In the genomic region with DNA sequence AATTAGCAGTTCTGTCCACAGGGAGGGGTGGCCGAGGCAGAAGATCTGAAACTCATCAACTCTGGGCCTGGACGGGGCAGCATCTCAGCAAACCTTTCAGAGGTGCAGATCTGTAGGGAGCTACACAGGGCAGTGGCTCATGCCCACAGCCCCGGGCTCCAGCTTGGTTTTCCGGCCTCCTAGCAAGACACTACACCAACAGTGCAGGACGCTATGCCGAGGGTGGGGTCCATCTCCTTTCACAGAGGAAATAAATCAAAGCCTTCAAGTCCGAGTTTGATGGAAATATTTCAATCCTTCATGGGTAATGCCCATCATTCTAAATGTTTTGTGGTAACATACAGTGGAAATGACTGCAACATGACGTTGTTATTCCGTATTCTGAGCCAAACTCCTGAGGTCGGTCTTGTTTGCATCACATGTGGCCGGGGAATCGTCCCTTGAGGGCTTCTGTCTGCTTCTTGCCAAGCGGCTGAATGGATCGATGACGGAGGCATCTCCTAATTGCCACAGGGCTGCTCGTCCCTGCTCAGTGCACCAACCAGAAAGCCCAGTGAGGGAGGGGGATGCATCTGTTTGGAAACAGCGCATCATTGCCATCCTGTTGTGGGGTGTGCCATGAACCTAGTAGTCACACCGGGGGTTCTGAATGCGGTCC, we compare ENCODE assay signal across 26 cellular contexts. TPM values are rescaled to one million over a fixed set of nuclear protein-coding genes. Genes with fewer than 3 reads are reported as not detected.
A peak's percentile ranks its signal among the peaks of the same experiment; 100 is the strongest.
DNase-seq lines count a peak whose midpoint lies in the region; ATAC-seq and TF ChIP-seq lines count a peak whose summit lies in the region.
"Had no signal": no experiment of that assay in that cellular context is flagged by ENCODE, and none has a peak within 500 bp of the region (broad histone marks: within the 10 kb centered on the region; RNA-seq: fewer than 3 reads in every experiment).

No MANE protein-coding gene starts in this region.

- no peak overlapping the region for H3K4me3 Mint-ChIP-seq in chondrocyte (ENCODE audit: unreplicated experiment)
- no peak overlapping the region for H3K4me3 Mint-ChIP-seq in activated T-helper 1 cell treated with anti-CD3 and anti-CD28 coated beads, Interleukin-12 subunit alpha, Interleukin-12 subunit beta, Interleukin-2, Interleukin-4 antibody, amounts not matched to agents 30 ng/mL and 10 ng/mL and 1 ng/mL, durations not matched to agents 14 hours and 24 hours and 36 hours
- H3K4me3 Mint-ChIP-seq: CD4-positive, alpha-beta T cell; memory B cell; naive thymus-derived CD4-positive, alpha-beta T cell had no signal

- intact Hi-C loops in cardiac septum (cut with DNase I) = no loop called here
- intact Hi-C loops in Right ventricle myocardium superior (cut with DNase I) = no loop called here
- intact Hi-C loops in activated T-helper 1 cell treated with anti-CD3 and anti-CD28 coated beads, Interleukin-12 subunit alpha, Interleukin-12 subunit beta, Interleukin-2, Interleukin-4 antibody, amounts not matched to agents 30 ng/mL and 10 ng/mL and 1 ng/mL, durations not matched to agents 14 hours and 24 hours and 36 hours (cut with micrococcal nuclease) = no loop called here

- no peak for ATAC-seq in Right ventricle myocardium superior (ENCODE audit: poor library complexity)
- ATAC-seq in SK-N-SH treated with all-trans-retinoic acid at 6 μM for 48 hours = no peak
- ATAC-seq: activated CD4-positive, CD25-positive, alpha-beta regulatory T cell treated with anti-CD3 and anti-CD28 coated beads, Interleukin-2, amount 50 U/mL, for 24 hours; naive thymus-derived CD4-positive, alpha-beta T cell had no signal

- no peak overlapping the region for H3K27ac Mint-ChIP-seq in chondrocyte (ENCODE audit: unreplicated experiment)
- H3K27ac Mint-ChIP-seq in activated T-helper 1 cell treated with anti-CD3 and anti-CD28 coated beads, Interleukin-12 subunit alpha, Interleukin-12 subunit beta, Interleukin-2, Interleukin-4 antibody, amounts not matched to agents 30 ng/mL and 10 ng/mL and 1 ng/mL, durations not matched to agents 14 hours and 24 hours and 36 hours = no peak overlapping the region
- H3K27ac Mint-ChIP-seq: CD4-positive, alpha-beta T cell; memory B cell; naive thymus-derived CD4-positive, alpha-beta T cell; progenitor cell of endocrine pancreas had no signal

- DNase-seq in cardiac septum (ENCODE audit: low spot score) (peak; percentile 55), Right ventricle myocardium superior (no peak), chondrocyte (ENCODE audit: low spot score) (peak; percentile 53), iris pigment epithelial cell (ENCODE audit: low read depth) (peak; percentile 12), stromal cell of bone marrow (ENCODE audit: low read depth) (peak; percentile 96), mucosa of gallbladder (ENCODE audit: low spot score) (no peak)
- no peak for DNase-seq in activated T-helper 1 cell treated with anti-CD3 and anti-CD28 coated beads, Interleukin-12 subunit alpha, Interleukin-12 subunit beta, Interleukin-2, Interleukin-4 antibody, amounts not matched to agents 30 ng/mL and 10 ng/mL and 1 ng/mL, durations not matched to agents 14 hours and 24 hours and 36 hours (ENCODE audit: low spot score)
- DNase-seq: CD4-positive, alpha-beta T cell; central memory CD4-positive, alpha-beta T cell; effector CD4-positive, alpha-beta T cell; GDM1; hypothalamus; KBM-7; naive thymus-derived CD4-positive, alpha-beta T cell; NCI-H1930; NCI-H446; NK-92 treated with Interleukin-12 subunit alpha and Interleukin-12 subunit beta, amount 100 ng/mL, for 24 hours; stimulated activated CD8-positive, alpha-beta memory T cell treated with anti-CD3 and anti-CD28 coated beads, Interleukin-4, amount 100 ng/mL, for 48 hours had no signal

- peaks cover 7% of the 10 kb centered on the region for H3K4me1 Mint-ChIP-seq in chondrocyte (ENCODE audit: low read depth)
- H3K4me1 Mint-ChIP-seq in activated T-helper 1 cell treated with anti-CD3 and anti-CD28 coated beads, Interleukin-12 subunit alpha, Interleukin-12 subunit beta, Interleukin-2, Interleukin-4 antibody, amounts not matched to agents 30 ng/mL and 10 ng/mL and 1 ng/mL, durations not matched to agents 14 hours and 24 hours and 36 hours (ENCODE audit: low read depth) = peaks cover 5% of the 10 kb centered on the region

- H3K36me3 Mint-ChIP-seq in chondrocyte (ENCODE audit: low read depth) = peaks cover 3% of the 10 kb centered on the region
- no peaks in the 10 kb centered on the region for H3K36me3 Mint-ChIP-seq in activated T-helper 1 cell treated with anti-CD3 and anti-CD28 coated beads, Interleukin-12 subunit alpha, Interleukin-12 subunit beta, Interleukin-2, Interleukin-4 antibody, amounts not matched to agents 30 ng/mL and 10 ng/mL and 1 ng/mL, durations not matched to agents 14 hours and 24 hours and 36 hours (ENCODE audit: low read depth)

- no peak for TF ChIP-seq CTCF in chondrocyte (IDR thresholded peaks at IDR 0.05)

- no peaks in the 10 kb centered on the region for H3K27me3 Mint-ChIP-seq in chondrocyte (ENCODE audit: low read depth)
- H3K27me3 Mint-ChIP-seq in activated T-helper 1 cell treated with anti-CD3 and anti-CD28 coated beads, Interleukin-12 subunit alpha, Interleukin-12 subunit beta, Interleukin-2, Interleukin-4 antibody, amounts not matched to agents 30 ng/mL and 10 ng/mL and 1 ng/mL, durations not matched to agents 14 hours and 24 hours and 36 hours (ENCODE audit: insufficient read depth) = peaks cover 3% of the 10 kb centered on the region
- H3K27me3 Mint-ChIP-seq: CD4-positive, alpha-beta T cell had no signal

- H3K9me3 Mint-ChIP-seq in chondrocyte (ENCODE audit: low read depth) = peaks cover 11% of the 10 kb centered on the region
- peaks cover 5% of the 10 kb centered on the region for H3K9me3 Mint-ChIP-seq in activated T-helper 1 cell treated with anti-CD3 and anti-CD28 coated beads, Interleukin-12 subunit alpha, Interleukin-12 subunit beta, Interleukin-2, Interleukin-4 antibody, amounts not matched to agents 30 ng/mL and 10 ng/mL and 1 ng/mL, durations not matched to agents 14 hours and 24 hours and 36 hours

TF ChIP-seq in SK-N-SH treated with all-trans-retinoic acid at 6 μM for 48 hours, 23 proteins besides CTCF, POLR2A, EP300 and RAD21:
- no peak for TF ChIP-seq ZC3H10 (CRISPR knock-in tag; IDR thresholded peaks at IDR 0.05)
- no peak for TF ChIP-seq SNAI2 (CRISPR knock-in tag; IDR thresholded peaks at IDR 0.05)
- TF ChIP-seq ARNTL (CRISPR knock-in tag; IDR thresholded peaks at IDR 0.05; ENCODE audit: borderline replicate concordance, low read depth) = no peak
- no peak for TF ChIP-seq ZNF70 (CRISPR knock-in tag; IDR thresholded peaks at IDR 0.05)
- TF ChIP-seq OSR1 (CRISPR knock-in tag; IDR thresholded peaks at IDR 0.05) = no peak
- TF ChIP-seq ZNF8 (CRISPR knock-in tag; IDR thresholded peaks at IDR 0.05) = no peak
- TF ChIP-seq ESRRG (CRISPR knock-in tag; IDR thresholded peaks at IDR 0.05) = no peak
- no peak for TF ChIP-seq BACH2 (CRISPR knock-in tag; IDR thresholded peaks at IDR 0.05; ENCODE audit: borderline replicate concordance)
- no peak for TF ChIP-seq TCF4 (CRISPR knock-in tag; IDR thresholded peaks at IDR 0.05; ENCODE audit: borderline replicate concordance)
- no peak for TF ChIP-seq ZNF565 (CRISPR knock-in tag; conservative IDR thresholded peaks at IDR 0.05; ENCODE audit: low read depth)
- TF ChIP-seq, protein P1, sequence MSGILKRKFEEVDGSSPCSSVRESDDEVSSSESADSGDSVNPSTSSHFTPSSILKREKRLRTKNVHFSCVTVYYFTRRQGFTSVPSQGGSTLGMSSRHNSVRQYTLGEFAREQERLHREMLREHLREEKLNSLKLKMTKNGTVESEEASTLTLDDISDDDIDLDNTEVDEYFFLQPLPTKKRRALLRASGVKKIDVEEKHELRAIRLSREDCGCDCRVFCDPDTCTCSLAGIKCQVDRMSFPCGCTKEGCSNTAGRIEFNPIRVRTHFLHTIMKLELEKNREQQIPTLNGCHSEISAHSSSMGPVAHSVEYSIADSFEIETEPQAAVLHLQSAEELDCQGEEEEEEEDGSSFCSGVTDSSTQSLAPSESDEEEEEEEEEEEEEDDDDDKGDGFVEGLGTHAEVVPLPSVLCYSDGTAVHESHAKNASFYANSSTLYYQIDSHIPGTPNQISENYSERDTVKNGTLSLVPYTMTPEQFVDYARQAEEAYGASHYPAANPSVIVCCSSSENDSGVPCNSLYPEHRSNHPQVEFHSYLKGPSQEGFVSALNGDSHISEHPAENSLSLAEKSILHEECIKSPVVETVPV (CRISPR knock-in tag; IDR thresholded peaks at IDR 0.05) = no peak
- TF ChIP-seq ZFP30 (CRISPR knock-in tag; IDR thresholded peaks at IDR 0.05) = no peak

RNA-seq across cellular contexts. Expression of a gene that starts 30.0 kb away (rescaled TPM):
- total RNA-seq in cardiac septum = 0.19 TPM
- total RNA-seq in Right ventricle myocardium superior = 0.22 TPM
- not detected in 3 replicates for total RNA-seq in chondrocyte
- not detected for total RNA-seq in mucosa of gallbladder
- total RNA-seq in activated T-helper 1 cell treated with anti-CD3 and anti-CD28 coated beads, Interleukin-12 subunit alpha, Interleukin-12 subunit beta, Interleukin-2, Interleukin-4 antibody, amounts not matched to agents 30 ng/mL and 10 ng/mL and 1 ng/mL, durations not matched to agents 14 hours and 24 hours and 36 hours = not detected in 2 replicates
- total RNA-seq: A673; activated CD8-positive, alpha-beta memory T cell treated with anti-CD3 and anti-CD28 coated beads for 36 hours; CD4-positive, alpha-beta T cell; esophagus muscularis mucosa; naive thymus-derived CD4-positive, alpha-beta T cell; smooth muscle cell had no signal

Comparison
In these comparisons a context has a peak if more than half of its experiments do, and no peak if none do; other contexts are left out.
1. DNase-seq: peak in cardiac septum (single experiment), chondrocyte (single experiment), iris pigment epithelial cell (single experiment) and stromal cell of bone marrow (single experiment); none in Right ventricle myocardium superior (single experiment), mucosa of gallbladder (single experiment) and activated T-helper 1 cell treated with anti-CD3 and anti-CD28 coated beads, Interleukin-12 subunit alpha, Interleukin-12 subunit beta, Interleukin-2, Interleukin-4 antibody, amounts not matched to agents 30 ng/mL and 10 ng/mL and 1 ng/mL, durations not matched to agents 14 hours and 24 hours and 36 hours (single experiment).